ENCODE assay signal across 13 cellular contexts in the genomic region with DNA sequence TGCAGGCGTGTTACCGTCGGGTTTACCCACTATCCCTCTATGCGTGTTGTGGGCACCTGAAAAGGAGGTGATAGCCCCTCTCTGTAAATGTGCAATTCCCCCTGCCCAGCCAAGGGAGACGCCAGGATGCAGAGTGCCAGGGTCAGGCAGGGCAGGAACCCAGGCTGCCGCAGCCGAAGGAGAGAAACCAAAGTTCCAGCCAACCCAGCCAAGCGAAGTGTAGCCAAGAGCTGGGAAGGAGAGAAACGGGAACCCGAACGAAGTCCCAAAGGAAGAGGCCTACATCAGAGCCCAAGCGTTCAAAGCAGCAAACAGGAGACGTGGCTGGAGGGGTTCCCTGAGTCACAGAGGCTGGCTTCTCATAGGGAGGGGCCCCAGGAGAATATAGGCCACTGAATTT. TPM values are rescaled to one million over a fixed set of nuclear protein-coding genes. Genes with fewer than 3 reads are reported as not detected.
DNase-seq lines count a peak whose midpoint lies in the region; ATAC-seq, FAIRE-seq and TF ChIP-seq lines count a peak whose summit lies in the region.
"Had no signal": no experiment of that assay in that cellular context is flagged by ENCODE, and none has a peak within 500 bp of the region (broad histone marks: within the 10 kb centered on the region; RNA-seq: fewer than 3 reads in every experiment).

No MANE protein-coding gene starts in this region.

- H3K9me3 Mint-ChIP-seq in neural progenitor cell = no peaks in the 10 kb centered on the region
- H3K9me3 Mint-ChIP-seq: dendritic cell treated with granulocyte-macrophage colony-stimulating factor and Interleukin-4, amounts not matched to agents 40 ng/mL and 50 ng/mL, for 4 days had no signal

- no peaks in the 10 kb centered on the region for H3K36me3 ChIP-seq in IMR-90 (ENCODE audit: control insufficient read depth, insufficient read depth, low read length)
- H3K36me3 ChIP-seq in H1 (ENCODE audit: control insufficient read depth in 2 of 4, insufficient read depth in 4 of 4, low read length in 3 of 4) = no peaks in the 10 kb centered on the region
- no peaks in the 10 kb centered on the region for H3K36me3 ChIP-seq in neural progenitor cell
- H3K36me3 ChIP-seq: adrenal gland, lower lobe of right lung had no signal

- H4K8ac ChIP-seq in IMR-90 (ENCODE audit: low read depth in 2 of 2, low read length in 2 of 2) = no peak overlapping the region
- H4K8ac ChIP-seq in H1 (ENCODE audit: extremely low read depth, insufficient read depth, low read length) = peak overlapping the region; percentile 62; the same call in 1 of the 2 replicates

- CTCF ChIA-PET in IMR-90 (lab: Yijun Ruan, JAX) = interaction anchor here (0.6 to 2.3 kb wide), 17 partner anchors 9 to 648 kb away, joined by 3 to 10 read pairs (median 5); partner anchors contain the start of gene SPR
- CTCF ChIA-PET in H1 (lab: Charles Lee; ENCODE audit: partially characterized antibody) = interaction anchor here (0.7 to 4.7 kb wide), 24 partner anchors 12 to 1287 kb away, joined by 3 to 24 read pairs (median 6); partner anchors contain the start of gene SPR

- H3K9me3 ChIP-seq in IMR-90 (ENCODE audit: control insufficient read depth, insufficient read depth, low read length) (no peaks in the 10 kb centered on the region), H1 (ENCODE audit: insufficient read depth in 2 of 2, low read depth in 1 of 2, low read length in 1 of 2) (no peaks in the 10 kb centered on the region), neural progenitor cell (ENCODE audit: low read depth) (no peaks in the 10 kb centered on the region)
- H3K9me3 ChIP-seq: adrenal gland, lower lobe of right lung had no signal

- H3K27ac Mint-ChIP-seq in neural progenitor cell = no peak overlapping the region
- H3K27ac Mint-ChIP-seq: dendritic cell treated with granulocyte-macrophage colony-stimulating factor and Interleukin-4, amounts not matched to agents 40 ng/mL and 50 ng/mL, for 4 days had no signal

- no peak overlapping the region for H3K27ac ChIP-seq in IMR-90 (ENCODE audit: insufficient read depth, low read length)
- H3K27ac ChIP-seq in H1 (ENCODE audit: low read depth, low read length) = no peak overlapping the region
- no peak overlapping the region for H3K27ac ChIP-seq in neural progenitor cell
- H3K27ac ChIP-seq: adrenal gland, lower lobe of right lung had no signal

- H3K4me1 ChIP-seq in IMR-90 (ENCODE audit: control insufficient read depth, insufficient read depth, low read length) = no peaks in the 10 kb centered on the region
- peaks cover 0 to 3% (median 0%) of the 10 kb centered on the region in 4 experiments; a peak in 1 of 7 replicates for H3K4me1 ChIP-seq in H1 (replicated peaks in 1 of 4; ENCODE audit: control insufficient read depth in 3 of 4, insufficient read depth in 4 of 4, low read length in 3 of 4)
- H3K4me1 ChIP-seq in neural progenitor cell = peaks cover 4% of the 10 kb centered on the region

- no peaks in the 10 kb centered on the region for H3K79me1 ChIP-seq in IMR-90 (ENCODE audit: low read depth in 1 of 2, low read length in 2 of 2)
- H3K79me1 ChIP-seq in H1 (ENCODE audit: low read depth, low read length) = no peaks in the 10 kb centered on the region

- peak overlapping the region; percentile 91 for H2AFZ ChIP-seq in IMR-90 (replicated peaks; ENCODE audit: low read length, poor library complexity)
- peak overlapping the region; percentile 95 for H2AFZ ChIP-seq in H1 (ENCODE audit: low read length)
- peak overlapping the region; percentile 99 for H2AFZ ChIP-seq in neural progenitor cell (replicated peaks)

- dilution Hi-C loops in IMR-90 (cut with HindIII; ENCODE audit: low sequenced_read_pairs, unreplicated experiment) = no loop called here

- H2BK120ac ChIP-seq in IMR-90 (ENCODE audit: low read depth, low read length) (no peak overlapping the region), H1 (replicated peaks; ENCODE audit: low read depth, low read length) (peak overlapping the region; percentile 35)

- no peak for DNase-seq in IMR-90
- peak in 1 of 2 experiments; percentile 74 for DNase-seq in H1 (ENCODE audit: low read depth in 1 of 2, low spot score in 2 of 2)
- DNase-seq in neural progenitor cell (ENCODE audit: low spot score) = peak; percentile 16
- DNase-seq in OCI-M2 (lab: John Stamatoyannopoulos, UW; ENCODE audit: unreplicated experiment) = no peak
- no peak for DNase-seq in NCI-H2081 (lab: John Stamatoyannopoulos, UW)
- DNase-seq in NCI-H2171 treated with DMSO at 0.1 percent for 48 hours (lab: John Stamatoyannopoulos, UW) = no peak

- H4K91ac ChIP-seq in IMR-90 (ENCODE audit: insufficient read depth, low read depth, low read length) (no peak overlapping the region), H1 (replicated peaks; ENCODE audit: insufficient read length, low read length) (peak overlapping the region; percentile 45)

- H2AK9ac ChIP-seq in IMR-90 (replicated peaks; ENCODE audit: low read depth, low read length, poor library complexity) = no peak overlapping the region

- no peak for TF ChIP-seq EP300 in H1 (IDR thresholded peaks at IDR 0.05; ENCODE audit: borderline replicate concordance in 1 of 2, low read depth in 2 of 2, low read length in 2 of 2)

- FAIRE-seq in H1 (lab: Jason Lieb, UNC) = no peak

- H3K4me3 Mint-ChIP-seq in neural progenitor cell = no peak overlapping the region

- H3K4me3 ChIP-seq in IMR-90 (ENCODE audit: insufficient read depth, low read depth, low read length) (no peak overlapping the region), H1 (ENCODE audit: extremely low read depth in 1 of 4, insufficient read depth in 2 of 4, low read depth in 3 of 4, low read length in 4 of 4) (peak overlapping the region; percentile 21 to 62 (median 54); a peak in 7 of 8 replicates), neural progenitor cell (peak overlapping the region; percentile 46)

- in situ Hi-C loops in IMR-90 (cut with MboI; ENCODE audit: low sequenced_read_pairs) = no loop called here

- H3K9ac ChIP-seq in IMR-90 (ENCODE audit: low read depth, low read length) (no peak overlapping the region), H1 (replicated peaks in 1 of 4; ENCODE audit: extremely low read depth in 1 of 4, low read depth in 3 of 4, low read length in 3 of 4) (peak overlapping the region in 2 of 4 experiments; percentile 38 to 39; a peak in 3 of 7 replicates), neural progenitor cell (no peak overlapping the region)

- no TSS peak for BruUV-seq in IMR-90 (replicated peaks; lab: Mats Ljungman, UMichigan)

- TF ChIP-seq RAD21 in IMR-90 (IDR thresholded peaks at IDR 0.05; ENCODE audit: low read length) (no peak), H1 (IDR thresholded peaks at IDR 0.05 in 1 of 2, conservative IDR thresholded peaks at IDR 0.05 in 1 of 2; ENCODE audit: low read depth in 2 of 2, low read length in 2 of 2) (no peak)

- intact Hi-C loops in IMR-90 (cut with micrococcal nuclease) = loop anchor here (10.0 kb wide), 1 partner anchor 258 kb away; no protein-coding TSS in a partner anchor

- no peaks in the 10 kb centered on the region for H3K9me1 ChIP-seq in IMR-90 (ENCODE audit: insufficient read depth, low read length)

- H3K4ac ChIP-seq in IMR-90 (ENCODE audit: low read depth, low read length) (no peak overlapping the region), H1 (replicated peaks; ENCODE audit: insufficient read length, low read depth, low read length) (peak overlapping the region; percentile 44)

- no peak for TF ChIP-seq CTCF in IMR-90 (conservative IDR thresholded peaks at IDR 0.05; ENCODE audit: low read depth, low read length)
- no peak for TF ChIP-seq CTCF in H1 (IDR thresholded peaks at IDR 0.05; ENCODE audit: control extremely low read depth in 1 of 3, insufficient read depth in 1 of 3, low read depth in 1 of 3, low read length in 3 of 3)
- no peak for TF ChIP-seq CTCF in neural progenitor cell (IDR thresholded peaks at IDR 0.05)

- peaks cover 4% of the 10 kb centered on the region for H3F3A ChIP-seq in neural progenitor cell (ENCODE audit: low read depth)

- peak; percentile 5 for ATAC-seq in GM19324 (IDR thresholded peaks at IDR 0.05; ENCODE audit: low FRiP score, unreplicated experiment)
- ATAC-seq in IMR-90 (ENCODE audit: low read depth) = no peak
- ATAC-seq in HG02678 (IDR thresholded peaks at IDR 0.05; ENCODE audit: unreplicated experiment) = no peak

- POLR2A ChIA-PET in IMR-90 (lab: Charles Lee; ENCODE audit: unreplicated experiment) (no interaction called here), H1 (lab: Charles Lee; ENCODE audit: partially characterized antibody) (interaction anchor here (1.2 to 1.7 kb wide), 2 partner anchors 31 to 50 kb away, joined by 3 to 4 read pairs; no protein-coding TSS in a partner anchor)

- H2BK15ac ChIP-seq in IMR-90 (ENCODE audit: low read depth, low read length) (no peak overlapping the region), H1 (ENCODE audit: low read length) (peak overlapping the region; percentile 83; the same call in 1 of the 2 replicates)

- H3K36me3 Mint-ChIP-seq in neural progenitor cell = no peaks in the 10 kb centered on the region

- H3K18ac ChIP-seq in IMR-90 (ENCODE audit: low read depth, low read length) = no peak overlapping the region
- H3K18ac ChIP-seq in H1 (ENCODE audit: extremely low read depth, low read length) = peak overlapping the region; percentile 93

- no peak overlapping the region for H3K14ac ChIP-seq in IMR-90 (replicated peaks; ENCODE audit: low read depth, low read length)
- H3K14ac ChIP-seq in H1 (ENCODE audit: insufficient read length) = no peak overlapping the region

- H2AK5ac ChIP-seq in IMR-90 (ENCODE audit: low read depth, low read length) (no peak overlapping the region; the same call in 1 of the 2 replicates), H1 (ENCODE audit: low read depth, low read length) (no peak overlapping the region)

- peaks cover 4% of the 10 kb centered on the region for H3K27me3 ChIP-seq in IMR-90 (ENCODE audit: control insufficient read depth, insufficient read depth, low read length)
- H3K27me3 ChIP-seq in H1 (replicated peaks in 1 of 4; ENCODE audit: control insufficient read depth in 3 of 4, extremely low read depth in 1 of 4, insufficient read depth in 3 of 4, low read length in 3 of 4) = peaks cover 0 to 3% (median 0%) of the 10 kb centered on the region in 4 experiments; a peak in 2 of 7 replicates
- peaks cover 32% of the 10 kb centered on the region for H3K27me3 ChIP-seq in neural progenitor cell
- H3K27me3 ChIP-seq: adrenal gland had no signal

- no peak overlapping the region for H3K23ac ChIP-seq in IMR-90 (ENCODE audit: low read depth, low read length)
- no peak overlapping the region for H3K23ac ChIP-seq in H1 (ENCODE audit: insufficient read length)

- no peak overlapping the region for H3K56ac ChIP-seq in IMR-90 (ENCODE audit: extremely low read depth, insufficient read depth, low read length)
- H3K56ac ChIP-seq in H1 (replicated peaks; ENCODE audit: insufficient read length, low read depth, low read length) = no peak overlapping the region

- H3K79me2 ChIP-seq in H1 (ENCODE audit: control insufficient read depth in 1 of 2, insufficient read depth in 2 of 2, low read length in 2 of 2) = no peaks in the 10 kb centered on the region
- no peaks in the 10 kb centered on the region for H3K79me2 ChIP-seq in neural progenitor cell (ENCODE audit: low read depth)

- peaks cover 4% of the 10 kb centered on the region; the same call in 1 of the 2 replicates for H3K23me2 ChIP-seq in H1 (ENCODE audit: low read depth, low read length)

- peaks cover 9% of the 10 kb centered on the region for H3K4me1 Mint-ChIP-seq in neural progenitor cell

- TF ChIP-seq POLR2A in IMR-90 (IDR thresholded peaks at IDR 0.05; ENCODE audit: low read depth, low read length) (no peak), H1 (IDR thresholded peaks at IDR 0.05; ENCODE audit: control extremely low read depth in 1 of 2, low read depth in 2 of 2, low read length in 2 of 2) (no peak)

- H4K5ac ChIP-seq in IMR-90 (ENCODE audit: low read depth, low read length) (no peak overlapping the region), H1 (ENCODE audit: insufficient read length, low read depth, low read length) (no peak overlapping the region)

- H3K4me2 ChIP-seq in IMR-90 (ENCODE audit: low read depth, low read length) (no peak overlapping the region; the same call in 1 of the 2 replicates), H1 (ENCODE audit: insufficient read depth in 1 of 2, low read depth in 2 of 2, low read length in 2 of 2) (peak overlapping the region; percentile 7 to 79), neural progenitor cell (peak overlapping the region; percentile 81)

- peak overlapping the region; percentile 65; the same call in 1 of the 2 replicates for H2BK12ac ChIP-seq in H1 (ENCODE audit: low read depth, low read length)

- H3K27me3 Mint-ChIP-seq in neural progenitor cell (ENCODE audit: insufficient read depth, low read depth) = peaks cover 19% of the 10 kb centered on the region

- H4K20me1 ChIP-seq in IMR-90 (ENCODE audit: insufficient read depth, low read length) (no peaks in the 10 kb centered on the region; the same call in 1 of the 2 replicates), H1 (replicated peaks in 1 of 2; ENCODE audit: control insufficient read depth in 1 of 2, insufficient read depth in 2 of 2, low read length in 2 of 2) (no peaks in the 10 kb centered on the region), neural progenitor cell (ENCODE audit: low read depth) (no peaks in the 10 kb centered on the region)

- 49% methylated on average over 11 of the region's 13 CpGs; no CpG with 5 or more reads in 1 of the 2 experiments for WGBS in IMR-90 (ENCODE audit: extremely low coverage in 2 of 2, insufficient read length in 1 of 2), 2 experiments
- WGBS in H1 (ENCODE audit: extremely low coverage in 1 of 2, insufficient coverage in 1 of 2, insufficient read length in 1 of 2, insufficient replicate concordance in 2 of 2, low coverage in 1 of 2, low lambda C conversion rate in 2 of 2, missing lambda C conversion rate in 1 of 2), 2 experiments = 24% methylated on average over 11 of the region's 13 CpGs; no CpG with 5 or more reads in 1 of the 2 experiments

- H2BK5ac ChIP-seq in IMR-90 (ENCODE audit: low read depth, low read length, poor library complexity, severe bottlenecking) (no peak overlapping the region), H1 (ENCODE audit: low read depth, low read length) (peak overlapping the region; percentile 22; the same call in 1 of the 2 replicates)

- H2BK20ac ChIP-seq in IMR-90 (ENCODE audit: low read depth, low read length) = no peak overlapping the region
- H2BK20ac ChIP-seq in H1 (ENCODE audit: low read length) = peak overlapping the region; percentile 36; the same call in 1 of the 2 replicates

RNA-seq across cellular contexts. Expression of gene SPR, which starts 24.2 kb away (rescaled TPM):
- 15.8 and 17.4 TPM in 2 replicates for total RNA-seq in IMR-90 (2012; rRNA removed)
- 14.3 and 14.9 TPM in 2 replicates for polyA plus RNA-seq in IMR-90 (2012; rRNA removed)
- 17.3 and 23.3 TPM in 2 replicates for polyA plus RNA-seq in IMR-90 (2012; cell fraction: cytosol; rRNA removed)
- polyA plus RNA-seq in IMR-90 (2012; cell fraction: nucleus; rRNA removed; ENCODE audit: low replicate concordance) = 4.1 and 5.8 TPM in 2 replicates
- 10.7 and 11.5 TPM in 2 replicates for total RNA-seq in H1 (2021; fragmentation: NEBNext Ultra II Directional; extraction: Animal tissue kit (Norgen Biotek cat#: 25700))
- 4.2 and 4.5 TPM in 2 replicates for polyA plus RNA-seq in H1 (2011; rRNA removed)
- 8.9 TPM for polyA plus RNA-seq in H1 (2011; cell fraction: cytosol; rRNA removed)
- 5.4 TPM for polyA plus RNA-seq in H1 (2011; cell fraction: nucleus; rRNA removed)
- 7.2 to 11.0 TPM (median 10.2 TPM) in 4 replicates for polyA plus RNA-seq in H1 (2012, experiment 1 of 2)
- polyA plus RNA-seq in H1 (2012, experiment 2 of 2) = 9.2 TPM
- polyA plus RNA-seq in H1 (2013, experiment 1 of 2) = 5.3 TPM
- polyA plus RNA-seq in H1 (2013, experiment 2 of 2) = 6.1 TPM
- polyA minus RNA-seq in H1 (2011; rRNA and poly(A)+ RNA removed) = 2.3 and 4.9 TPM in 2 replicates
- 4.0 TPM for polyA minus RNA-seq in H1 (2011; cell fraction: cytosol; rRNA and poly(A)+ RNA removed)
- 2.3 TPM for polyA minus RNA-seq in H1 (2011; cell fraction: nucleus; rRNA and poly(A)+ RNA removed)
- total RNA-seq in neural progenitor cell (ENCODE audit: low replicate concordance) = 2.2 and 4.4 TPM in 2 replicates

RNA-seq across cellular contexts. Expression of gene EXOC6B, which starts 37.2 kb away (rescaled TPM):
- total RNA-seq in IMR-90 (2012; rRNA removed) = 29.4 and 29.7 TPM in 2 replicates
- 9.0 and 10.2 TPM in 2 replicates for polyA plus RNA-seq in IMR-90 (2012; rRNA removed)
- 4.8 and 12.8 TPM in 2 replicates for polyA plus RNA-seq in IMR-90 (2012; cell fraction: cytosol; rRNA removed)
- 10.8 and 17.1 TPM in 2 replicates for polyA plus RNA-seq in IMR-90 (2012; cell fraction: nucleus; rRNA removed; ENCODE audit: low replicate concordance)
- total RNA-seq in H1 (2021; fragmentation: NEBNext Ultra II Directional; extraction: Animal tissue kit (Norgen Biotek cat#: 25700)) = 30.1 and 33.0 TPM in 2 replicates
- polyA plus RNA-seq in H1 (2011; rRNA removed) = 13.5 and 18.3 TPM in 2 replicates
- 13.0 TPM for polyA plus RNA-seq in H1 (2011; cell fraction: cytosol; rRNA removed)
- polyA plus RNA-seq in H1 (2011; cell fraction: nucleus; rRNA removed) = 21.4 TPM
- 13.7 to 23.3 TPM (median 18.8 TPM) in 4 replicates for polyA plus RNA-seq in H1 (2012, experiment 1 of 2)
- 1.1 TPM for polyA plus RNA-seq in H1 (2012, experiment 2 of 2)
- polyA plus RNA-seq in H1 (2013, experiment 1 of 2) = 17.7 TPM
- 16.0 TPM for polyA plus RNA-seq in H1 (2013, experiment 2 of 2)
- polyA minus RNA-seq in H1 (2011; rRNA and poly(A)+ RNA removed) = 52.2 and 61.4 TPM in 2 replicates
- polyA minus RNA-seq in H1 (2011; cell fraction: cytosol; rRNA and poly(A)+ RNA removed) = 50.8 TPM
- 61.1 TPM for polyA minus RNA-seq in H1 (2011; cell fraction: nucleus; rRNA and poly(A)+ RNA removed)
- total RNA-seq in neural progenitor cell (ENCODE audit: low replicate concordance) = 31.1 and 41.2 TPM in 2 replicates

RNA-seq across cellular contexts. Expression of gene EMX1, which starts 54.3 kb away (rescaled TPM):
- not detected in 2 replicates for total RNA-seq in IMR-90 (2012; rRNA removed)
- polyA plus RNA-seq in IMR-90 (2012; rRNA removed) = not detected in 2 replicates
- not detected in 2 replicates for polyA plus RNA-seq in IMR-90 (2012; cell fraction: cytosol; rRNA removed)
- polyA plus RNA-seq in IMR-90 (2012; cell fraction: nucleus; rRNA removed; ENCODE audit: low replicate concordance) = not detected in 2 replicates
- total RNA-seq in H1 (2021; fragmentation: NEBNext Ultra II Directional; extraction: Animal tissue kit (Norgen Biotek cat#: 25700)) = 4.8 and 4.9 TPM in 2 replicates
- 2.4 and 3.3 TPM in 2 replicates for polyA plus RNA-seq in H1 (2011; rRNA removed)
- polyA plus RNA-seq in H1 (2011; cell fraction: cytosol; rRNA removed) = 2.8 TPM
- polyA plus RNA-seq in H1 (2011; cell fraction: nucleus; rRNA removed) = 3.5 TPM
- polyA plus RNA-seq in H1 (2012, experiment 1 of 2) = 2.2 to 3.8 TPM (median 3.0 TPM) in 4 replicates
- 1.8 TPM for polyA plus RNA-seq in H1 (2012, experiment 2 of 2)
- 3.2 TPM for polyA plus RNA-seq in H1 (2013, experiment 1 of 2)
- 3.2 TPM for polyA plus RNA-seq in H1 (2013, experiment 2 of 2)
- 1.1 and 2.1 TPM in 2 replicates for polyA minus RNA-seq in H1 (2011; rRNA and poly(A)+ RNA removed)
- polyA minus RNA-seq in H1 (2011; cell fraction: cytosol; rRNA and poly(A)+ RNA removed) = 3.4 TPM
- polyA minus RNA-seq in H1 (2011; cell fraction: nucleus; rRNA and poly(A)+ RNA removed) = 3.5 TPM
- 0.43 and 7.3 TPM in 2 replicates for total RNA-seq in neural progenitor cell (ENCODE audit: low replicate concordance)
- total RNA-seq: glomerular endothelial cell; lower lobe of right lung; T-helper 2 cell treated with Interferon-gamma antibody and Interleukin-4, amounts not matched to agents 100 ng/mL and 5 ng/mL, for 36 hours had no signal
